Comparison of ENCODE assay signal across 1 cellular context in the genomic region with DNA sequence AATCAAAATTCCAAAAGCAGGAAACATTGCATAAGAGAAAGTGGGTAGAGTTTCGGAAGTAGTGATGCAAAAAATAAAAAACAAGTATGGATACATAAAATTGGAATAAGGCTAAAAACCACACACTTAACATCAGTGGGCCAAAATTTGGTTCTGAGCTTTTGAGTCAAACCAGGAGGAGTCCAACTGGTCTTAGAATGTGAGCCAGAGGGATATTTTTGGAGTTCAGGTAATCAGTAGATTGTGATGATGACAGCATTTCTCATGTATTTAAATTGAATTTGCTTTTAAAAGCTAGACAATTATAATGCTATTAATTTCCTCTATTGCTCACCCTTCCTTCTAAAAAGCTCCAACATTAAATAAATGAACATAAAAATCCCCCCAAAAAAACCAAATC.
TF ChIP-seq lines count a peak whose summit lies in the region.

No MANE protein-coding gene starts in this region.

TF ChIP-seq in GM12878, 131 proteins besides CTCF, POLR2A, EP300 and RAD21 (continued from another document):
- TF ChIP-seq ETV6 (conservative IDR thresholded peaks at IDR 0.05 in 1 of 2, IDR thresholded peaks at IDR 0.05 in 1 of 2; ENCODE audit: borderline replicate concordance in 1 of 2, low read depth in 1 of 2) (0 out of 4 replicates have a peak, but pooled peaks of 1 of the 2 experiments have one; percentile 13), TCF12 (IDR thresholded peaks at IDR 0.05; ENCODE audit: low read depth, low read length) (peak; percentile 48; the same call in 1 of the 2 replicates), JUNB (IDR thresholded peaks at IDR 0.05) (peak; percentile 78), MEF2A (IDR thresholded peaks at IDR 0.05; ENCODE audit: insufficient read depth, low read depth, low read length) (peak; percentile 64; the same call in 1 of the 2 replicates), SUPT20H (IDR thresholded peaks at IDR 0.05; ENCODE audit: borderline replicate concordance, control insufficient read depth, low read depth, low read length) (no peak), BACH1 (IDR thresholded peaks at IDR 0.05; ENCODE audit: borderline replicate concordance) (no peak)
- TF ChIP-seq, protein P1, sequence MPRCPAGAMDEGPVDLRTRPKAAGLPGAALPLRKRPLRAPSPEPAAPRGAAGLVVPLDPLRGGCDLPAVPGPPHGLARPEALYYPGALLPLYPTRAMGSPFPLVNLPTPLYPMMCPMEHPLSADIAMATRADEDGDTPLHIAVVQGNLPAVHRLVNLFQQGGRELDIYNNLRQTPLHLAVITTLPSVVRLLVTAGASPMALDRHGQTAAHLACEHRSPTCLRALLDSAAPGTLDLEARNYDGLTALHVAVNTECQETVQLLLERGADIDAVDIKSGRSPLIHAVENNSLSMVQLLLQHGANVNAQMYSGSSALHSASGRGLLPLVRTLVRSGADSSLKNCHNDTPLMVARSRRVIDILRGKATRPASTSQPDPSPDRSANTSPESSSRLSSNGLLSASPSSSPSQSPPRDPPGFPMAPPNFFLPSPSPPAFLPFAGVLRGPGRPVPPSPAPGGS (IDR thresholded peaks at IDR 0.05; ENCODE audit: borderline replicate concordance, insufficient read depth, low read depth, low read length, poor library complexity, severe bottlenecking), result no peak
TF ChIP-seq in GM12878: peak in this region for 7.
